ENCODE assay signal across 8 cellular contexts in the genomic region with DNA sequence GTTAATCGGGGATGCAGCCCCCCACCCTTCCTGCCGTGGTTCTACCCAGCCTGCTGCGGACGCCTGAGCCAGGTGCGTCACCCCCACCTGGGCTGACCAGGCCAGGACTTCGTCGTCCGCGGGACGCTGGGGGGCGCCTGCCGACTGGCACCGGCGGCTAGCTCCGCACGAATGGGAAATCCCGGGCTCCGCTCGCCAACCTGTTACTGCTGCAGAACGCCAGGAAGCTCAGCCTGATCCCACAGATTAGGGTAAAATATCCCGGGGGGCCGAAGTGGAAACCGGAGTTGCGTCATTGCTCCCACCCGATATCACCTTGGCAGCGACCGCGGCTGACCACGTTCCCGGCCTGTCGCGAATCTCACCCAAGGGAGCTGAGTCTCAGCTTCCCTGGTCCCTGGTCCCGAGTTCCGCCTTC. TPM values are rescaled to one million over a fixed set of nuclear protein-coding genes. Genes with fewer than 3 reads are reported as not detected.
DNase-seq lines count a peak whose midpoint lies in the region; ATAC-seq and TF ChIP-seq lines count a peak whose summit lies in the region.

No MANE protein-coding gene starts in this region.

- intact Hi-C loops in naive thymus-derived CD4-positive, alpha-beta T cell (cut with micrococcal nuclease), result loop anchor here (1.0 to 10.0 kb wide), 11 partner anchors 35 to 1911 kb away; a partner anchor contains a TSS

- H3K36me3 Mint-ChIP-seq in naive thymus-derived CD4-positive, alpha-beta T cell, result peaks cover 0 to 11% (median 0%) of the 10 kb centered on the region in 5 donors

- peaks cover 0 to 39% (median 0%) of the 10 kb centered on the region in 5 donors for H3K27me3 Mint-ChIP-seq in naive thymus-derived CD4-positive, alpha-beta T cell

- peaks cover 35 to 52% (median 42%) of the 10 kb centered on the region in 7 donors for H3K4me1 Mint-ChIP-seq in naive thymus-derived CD4-positive, alpha-beta T cell

- no peaks in the 10 kb centered on the region for H3K36me3 ChIP-seq in naive thymus-derived CD4-positive, alpha-beta T cell (ENCODE audit: control insufficient read depth in 2 of 3, insufficient read depth in 3 of 3, low read length in 3 of 3)

- ATAC-seq in HG02885 (IDR thresholded peaks at IDR 0.05; ENCODE audit: poor library complexity, unreplicated experiment), result peak; percentile 29
- ATAC-seq in naive thymus-derived CD4-positive, alpha-beta T cell, result no peak

- DNase-seq in activated gamma-delta T cell treated with Interleukin-2 at 50 U/mL for 16 hours (peak; percentile 19), activated gamma-delta T cell (lab: John Stamatoyannopoulos, UW) (no peak), RWPE1 (ENCODE audit: low spot score) (peak; percentile 76), epithelial cell of esophagus (ENCODE audit: low read depth) (peak; percentile 65), NCI-H187 treated with DMSO at 0.1 percent for 48 hours (lab: John Stamatoyannopoulos, UW) (no peak), NCI-H446 (lab: John Stamatoyannopoulos, UW) (no peak)
- DNase-seq in naive thymus-derived CD4-positive, alpha-beta T cell, result no peak

- no peaks in the 10 kb centered on the region for H3K9me3 Mint-ChIP-seq in naive thymus-derived CD4-positive, alpha-beta T cell

- H3K9me3 ChIP-seq in naive thymus-derived CD4-positive, alpha-beta T cell (ENCODE audit: control insufficient read depth in 2 of 3, low read length in 3 of 3), result no peaks in the 10 kb centered on the region

- POLR2A ChIA-PET in RWPE1 (lab: Yijun Ruan, JAX; ENCODE audit: low non-redundant PET), result interaction anchor here (1.0 to 1.6 kb wide), 3 partner anchors 11 to 214 kb away, joined by 3 to 5 read pairs (median 3); a partner anchor contains a TSS
- POLR2A ChIA-PET in naive thymus-derived CD4-positive, alpha-beta T cell (lab: Charles Lee), result interaction anchor here (1.9 kb wide), 1 partner anchor 22 kb away, joined by 13 read pairs; no protein-coding TSS in a partner anchor

- peak overlapping the region; percentile 86 to 98 (median 94) for H3K4me3 Mint-ChIP-seq in naive thymus-derived CD4-positive, alpha-beta T cell

- peaks cover 24 to 36% of the 10 kb centered on the region in 2 donors for H3K4me1 ChIP-seq in naive thymus-derived CD4-positive, alpha-beta T cell (ENCODE audit: control insufficient read depth in 2 of 2, insufficient read depth in 2 of 2, low read length in 2 of 2)

- H3K27me3 ChIP-seq in naive thymus-derived CD4-positive, alpha-beta T cell (ENCODE audit: control insufficient read depth in 2 of 2, insufficient read depth in 2 of 2, low read length in 2 of 2), result no peaks in the 10 kb centered on the region

- peak overlapping the region in 6 of 9 donors; percentile 19 to 82 (median 59) for H3K27ac Mint-ChIP-seq in naive thymus-derived CD4-positive, alpha-beta T cell

- H3K4me3 ChIP-seq in epithelial cell of esophagus (ENCODE audit: low read length), result peak overlapping the region; percentile 78
- peak overlapping the region; percentile 73 for H3K4me3 ChIP-seq in naive thymus-derived CD4-positive, alpha-beta T cell (ENCODE audit: low read length)

- TF ChIP-seq CTCF in RWPE1 (conservative IDR thresholded peaks at IDR 0.05; ENCODE audit: low read depth), result peak; percentile 51
- no peak for TF ChIP-seq CTCF in epithelial cell of esophagus (IDR thresholded peaks at IDR 0.05; ENCODE audit: insufficient read depth, low read depth, low read length, missing control alignments)

- CTCF ChIA-PET in RWPE1 (lab: Yijun Ruan, JAX), result interaction anchor here (0.7 to 1.2 kb wide), 7 partner anchors 10 to 67 kb away, joined by 3 to 7 read pairs (median 3); no protein-coding TSS in a partner anchor
- CTCF ChIA-PET in naive thymus-derived CD4-positive, alpha-beta T cell (lab: Charles Lee), result interaction anchor here (0.8 to 2.4 kb wide), 10 partner anchors 11 to 664 kb away, joined by 3 to 12 read pairs (median 4); no protein-coding TSS in a partner anchor

- H3K27ac ChIP-seq in RWPE1, result peak overlapping the region; percentile 92
- H3K27ac ChIP-seq in naive thymus-derived CD4-positive, alpha-beta T cell (ENCODE audit: low read depth, low read length), result peak overlapping the region; percentile 14

RNA-seq across cellular contexts. Expression of a gene that starts 0.5 kb away (rescaled TPM):
- total RNA-seq in naive thymus-derived CD4-positive, alpha-beta T cell, result 10 to 100 TPM in 2 of 5 experiments, 1 to 10 TPM in 3; 1.6 to 82.6 (median 2.9) TPM
- 1 to 10 TPM in 1 of 2 donors, under 1 TPM in 1; 0.11 to 1.4 TPM for polyA plus RNA-seq in naive thymus-derived CD4-positive, alpha-beta T cell

RNA-seq across cellular contexts. Expression of a gene that starts 58.1 kb away (rescaled TPM):
- 100 to 1,000 TPM in 1 of 5 experiments, 10 to 100 TPM in 4; 20.7 to 120 (median 34.4) TPM for total RNA-seq in naive thymus-derived CD4-positive, alpha-beta T cell
- polyA plus RNA-seq in naive thymus-derived CD4-positive, alpha-beta T cell, result 10 to 100 TPM; 52.6 to 57.3 TPM

Comparison
In these comparisons a context has a peak if more than half of its experiments do, and no peak if none do; other contexts are left out.
1. DNase-seq: peak in activated gamma-delta T cell treated with Interleukin-2 at 50 U/mL for 16 hours (single experiment), RWPE1 (single experiment) and epithelial cell of esophagus (single experiment); none in activated gamma-delta T cell (single experiment), naive thymus-derived CD4-positive, alpha-beta T cell (0 of 9), NCI-H187 treated with DMSO at 0.1 percent for 48 hours (single experiment) and NCI-H446 (0 of 2).